ENCODE assay signal across 8 cellular contexts in the genomic region with DNA sequence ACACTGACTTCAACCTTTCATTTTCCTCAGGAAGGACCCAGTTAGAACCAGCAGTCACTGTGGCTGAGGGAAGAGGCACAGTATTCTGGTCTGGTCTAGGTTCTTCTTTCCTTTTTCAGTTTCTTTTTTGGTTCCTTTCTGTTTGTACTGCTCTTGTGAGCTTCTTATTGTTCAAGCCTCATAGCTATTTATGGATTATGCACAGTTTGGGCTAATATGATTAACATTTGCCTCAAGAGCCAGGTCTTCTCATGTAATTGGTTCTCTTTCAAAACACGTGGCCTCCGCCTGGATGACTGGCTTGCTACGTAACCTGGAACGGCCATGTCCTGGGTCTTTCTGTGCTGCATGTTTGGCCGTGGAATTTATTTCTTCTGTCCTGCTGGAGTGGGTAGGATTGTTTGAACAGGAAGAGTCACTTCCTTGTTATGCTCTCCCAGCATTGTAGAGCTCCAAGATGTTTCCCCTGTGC. TPM values are rescaled to one million over a fixed set of nuclear protein-coding genes. Genes with fewer than 3 reads are reported as not detected.
DNase-seq lines count a peak whose midpoint lies in the region; ATAC-seq, FAIRE-seq and TF ChIP-seq lines count a peak whose summit lies in the region.

No MANE protein-coding gene starts in this region.

- H3K36me3 ChIP-seq in OCI-LY1 (ENCODE audit: insufficient read depth, low read length): no peaks in the 10 kb centered on the region
- H3K36me3 ChIP-seq in smooth muscle cell (ENCODE audit: low read depth): no peaks in the 10 kb centered on the region

- DNase-seq in GM18507 (ENCODE audit: extremely low spot score, insufficient read length, low read depth): peak; percentile 8
- peak; percentile 98 for DNase-seq in glomerular endothelial cell (ENCODE audit: extremely low read depth, low read depth, low spot score)
- DNase-seq in smooth muscle cell (lab: John Stamatoyannopoulos, UW; ENCODE audit: unreplicated experiment): no peak
- DNase-seq in central memory CD4-positive, alpha-beta T cell: no peak
- DNase-seq in activated CD4-positive, alpha-beta T cell treated with anti-CD3 and anti-CD28 coated beads for 48 hours: no peak
- no peak for DNase-seq in activated CD8-positive, alpha-beta memory T cell treated with anti-CD3 and anti-CD28 coated beads, Interleukin-2, amount 50 U/mL, for 48 hours

- peak; percentile 95 for FAIRE-seq in GM18507 (lab: Jason Lieb, UNC)

- no peaks in the 10 kb centered on the region for H3K9me2 ChIP-seq in OCI-LY1 (ENCODE audit: low read depth, low read length)

- H3F3A ChIP-seq in OCI-LY1 (ENCODE audit: insufficient read depth, low read length) (no peaks in the 10 kb centered on the region), smooth muscle cell (ENCODE audit: low read depth) (peaks cover under 1% of the 10 kb centered on the region)

- WGBS in smooth muscle cell (ENCODE audit: low lambda C conversion rate): 83% methylated on average over 5 of the region's 5 CpGs

- peak overlapping the region; percentile 34 for H3K9ac ChIP-seq in OCI-LY1 (ENCODE audit: low read length)
- H3K9ac ChIP-seq in smooth muscle cell (ENCODE audit: low read depth): peak overlapping the region; percentile 6

- TF ChIP-seq CTCF in OCI-LY1 (IDR thresholded peaks at IDR 0.05; ENCODE audit: low read length): no peak
- no peak for TF ChIP-seq CTCF in smooth muscle cell (IDR thresholded peaks at IDR 0.05; ENCODE audit: borderline replicate concordance, insufficient read depth, poor library complexity, severe bottlenecking)

- no peaks in the 10 kb centered on the region for H4K20me1 ChIP-seq in OCI-LY1 (ENCODE audit: insufficient read depth, low read length)
- peaks cover 11% of the 10 kb centered on the region for H4K20me1 ChIP-seq in smooth muscle cell (ENCODE audit: low read depth)

- no peaks in the 10 kb centered on the region for H3K9me3 ChIP-seq in OCI-LY1 (ENCODE audit: low read length)
- no peaks in the 10 kb centered on the region for H3K9me3 ChIP-seq in smooth muscle cell (replicated peaks; ENCODE audit: low read depth)

- peak overlapping the region; percentile 92 for H3K27ac ChIP-seq in OCI-LY1 (ENCODE audit: low read depth, low read length, poor library complexity, severe bottlenecking)
- peak overlapping the region; percentile 47 for H3K27ac ChIP-seq in smooth muscle cell (ENCODE audit: low read depth)

- ATAC-seq in HG02623 (IDR thresholded peaks at IDR 0.05; ENCODE audit: unreplicated experiment): peak; percentile 97

- no peak overlapping the region for H2AFZ ChIP-seq in OCI-LY1 (ENCODE audit: low read length)
- H2AFZ ChIP-seq in smooth muscle cell (ENCODE audit: low read depth): no peak overlapping the region

- H3K4me3 ChIP-seq in OCI-LY1 (ENCODE audit: low read depth, low read length, poor library complexity, severe bottlenecking) (peak overlapping the region; percentile 39), smooth muscle cell (no peak overlapping the region)

- H3K27me3 ChIP-seq in OCI-LY1 (ENCODE audit: insufficient read depth, low read length) (no peaks in the 10 kb centered on the region), smooth muscle cell (ENCODE audit: low read depth) (no peaks in the 10 kb centered on the region)

- H3K79me2 ChIP-seq in OCI-LY1 (ENCODE audit: insufficient read depth, low read length) (peaks cover 84% of the 10 kb centered on the region), smooth muscle cell (ENCODE audit: low read depth) (peaks cover 100% of the 10 kb centered on the region)

- H3K4me1 ChIP-seq in OCI-LY1 (ENCODE audit: insufficient read depth, low read length, severe bottlenecking): peaks cover 100% of the 10 kb centered on the region
- H3K4me1 ChIP-seq in smooth muscle cell (ENCODE audit: low read depth): no peaks in the 10 kb centered on the region

- H3K4me2 ChIP-seq in OCI-LY1 (ENCODE audit: low read length) (peak overlapping the region; percentile 73), smooth muscle cell (peak overlapping the region; percentile 60)

RNA-seq across cellular contexts. Expression of a gene that starts 43.3 kb away (rescaled TPM):
- total RNA-seq in glomerular endothelial cell (24.0 and 36.8 TPM in 2 replicates), smooth muscle cell (50.6 and 53.8 TPM in 2 replicates)
- polyA plus RNA-seq in smooth muscle cell: 40.9 and 42.9 TPM in 2 replicates

Comparison
In these comparisons a context has a peak if more than half of its experiments do, and no peak if none do; other contexts are left out.
1. DNase-seq: peak in GM18507 (single experiment) and glomerular endothelial cell (single experiment); none in smooth muscle cell (single experiment), central memory CD4-positive, alpha-beta T cell (single experiment), activated CD4-positive, alpha-beta T cell treated with anti-CD3 and anti-CD28 coated beads for 48 hours (single experiment) and activated CD8-positive, alpha-beta memory T cell treated with anti-CD3 and anti-CD28 coated beads, Interleukin-2, amount 50 U/mL, for 48 hours (single experiment).